ENCODE assay signal across 11 cellular contexts in genomic region chr9:91273853-91274552, GRCh38.
DNase-seq lines count a peak whose midpoint lies in the region; ATAC-seq, FAIRE-seq and TF ChIP-seq lines count a peak whose summit lies in the region.
"Had no signal": no experiment of that assay in that cellular context is flagged by ENCODE, and none has a peak within 500 bp of the region (broad histone marks: within the 10 kb centered on the region; RNA-seq: fewer than 3 reads in every experiment).

No MANE protein-coding gene starts in this region.

- H3K27ac Mint-ChIP-seq in astrocyte (ENCODE audit: unreplicated experiment) (no peak overlapping the region), natural killer cell (peak overlapping the region; percentile 11 to 65)
- H3K27ac Mint-ChIP-seq: progenitor cell of endocrine pancreas had no signal

- H3K4me1 Mint-ChIP-seq in astrocyte (ENCODE audit: low read depth, unreplicated experiment) = no peaks in the 10 kb centered on the region
- H3K4me1 Mint-ChIP-seq in natural killer cell = peaks cover 0 to 8% of the 10 kb centered on the region in 2 donors

- H4K20me1 ChIP-seq in astrocyte (ENCODE audit: insufficient read depth, low read length) = no peaks in the 10 kb centered on the region

- no peak overlapping the region for H3K4me3 ChIP-seq in astrocyte (ENCODE audit: insufficient read depth, low read depth, low read length)
- H3K4me3 ChIP-seq: testis had no signal

- no peaks in the 10 kb centered on the region for H3K36me3 ChIP-seq in astrocyte (ENCODE audit: insufficient read depth, low read length)

- intact Hi-C loops in natural killer cell (cut with micrococcal nuclease) = no loop called here

- ATAC-seq in GM19035 (IDR thresholded peaks at IDR 0.05; ENCODE audit: unreplicated experiment) (peak; percentile 59), HG03354 (IDR thresholded peaks at IDR 0.05; ENCODE audit: poor library complexity, severe bottlenecking, unreplicated experiment) (peak; percentile 80), natural killer cell (peak; percentile 64 to 93 (median 74)), HG03095 (IDR thresholded peaks at IDR 0.05; ENCODE audit: unreplicated experiment) (no peak), HG02840 (IDR thresholded peaks at IDR 0.05; ENCODE audit: low FRiP score, unreplicated experiment) (no peak)

- DNase-seq in astrocyte (ENCODE audit: low read depth) = peak; percentile 55
- DNase-seq in natural killer cell = no peak
- DNase-seq in NCI-H187 treated with DMSO at 0.1 percent for 48 hours (lab: John Stamatoyannopoulos, UW) = no peak
- no peak for DNase-seq in stimulated activated CD4-positive, alpha-beta T cell treated with anti-CD3 and anti-CD28 coated beads, Interleukin-4, amount 100 ng/mL, for 4 hours
- DNase-seq: KBM-7, testis had no signal

- no peaks in the 10 kb centered on the region for H3K36me3 Mint-ChIP-seq in astrocyte (ENCODE audit: low read depth, unreplicated experiment)
- no peaks in the 10 kb centered on the region for H3K36me3 Mint-ChIP-seq in natural killer cell

- no peaks in the 10 kb centered on the region for H3K4me1 ChIP-seq in astrocyte (ENCODE audit: insufficient read depth, low read length)
- H3K4me1 ChIP-seq: testis had no signal

- TF ChIP-seq CTCF in astrocyte (IDR thresholded peaks at IDR 0.05; ENCODE audit: insufficient read depth, low read depth, low read length) (no peak), natural killer cell (IDR thresholded peaks at IDR 0.05) (no peak)

- no peak overlapping the region for H3K9ac ChIP-seq in astrocyte (ENCODE audit: low read length)

- no peak overlapping the region for H3K27ac ChIP-seq in astrocyte (ENCODE audit: low read depth, low read length)
- H3K27ac ChIP-seq: testis had no signal

- H3K4me3 Mint-ChIP-seq in astrocyte (ENCODE audit: unreplicated experiment) = no peak overlapping the region
- no peak overlapping the region for H3K4me3 Mint-ChIP-seq in natural killer cell

- H3K79me2 ChIP-seq in astrocyte (ENCODE audit: insufficient read depth, low read length) = no peaks in the 10 kb centered on the region

- H2AFZ ChIP-seq in astrocyte (ENCODE audit: low read depth, low read length) = no peak overlapping the region

- no peaks in the 10 kb centered on the region for H3K27me3 ChIP-seq in astrocyte (ENCODE audit: insufficient read depth, low read length)
- H3K27me3 ChIP-seq: testis had no signal

- H3K9me3 Mint-ChIP-seq in astrocyte (ENCODE audit: unreplicated experiment) (no peaks in the 10 kb centered on the region), natural killer cell (no peaks in the 10 kb centered on the region)

- no peak for FAIRE-seq in astrocyte (lab: Jason Lieb, UNC)

- H3K27me3 Mint-ChIP-seq in astrocyte (ENCODE audit: low read depth, unreplicated experiment) (no peaks in the 10 kb centered on the region), natural killer cell (ENCODE audit: low read depth in 2 of 2) (no peaks in the 10 kb centered on the region)
- H3K27me3 Mint-ChIP-seq: progenitor cell of endocrine pancreas had no signal

- H3K4me2 ChIP-seq in astrocyte (ENCODE audit: low read length) = no peak overlapping the region

- H3K9me3 ChIP-seq in astrocyte (ENCODE audit: insufficient read depth, low read depth, low read length) = no peaks in the 10 kb centered on the region
- H3K9me3 ChIP-seq: testis had no signal

Comparison
In these comparisons a context has a peak if more than half of its experiments do, and no peak if none do; other contexts are left out.
1. ATAC-seq: peak in GM19035 (single experiment), HG03354 (single experiment) and natural killer cell (3 of 3); none in HG03095 (single experiment) and HG02840 (single experiment).